21 cellular contexts compared by ENCODE assay signal in genomic region chr10:36886303-36886891, GRCh38.
"Had no signal": no experiment of that assay in that cellular context is flagged by ENCODE, and none has a peak within 500 bp of the region (broad histone marks: within the 10 kb centered on the region; RNA-seq: fewer than 3 reads in every experiment).

No MANE protein-coding gene starts in this region.

- H3K27me3 ChIP-seq: MG63, SJSA1 had no signal

- H3K4me3 ChIP-seq: MG63, SJSA1, SK-N-MC had no signal

- DNase-seq: IMR-90, Karpas-422, KG1, MG63, NCI-H1092, NCI-H1105 treated with DMSO at 0.1 percent for 48 hours, NCI-H1417 treated with DMSO at 0.1 percent for 48 hours, NCI-H146, NCI-H1694 treated with DMSO at 0.1 percent for 48 hours, NCI-H1930, NCI-H2081, NCI-H2107, NCI-H2227 treated with DMSO at 0.1 percent for 48 hours, NCI-H524, NCI-H69, NCI-H774, SIG-M5 had no signal

- H3K4me1 ChIP-seq: SJSA1 had no signal

- ATAC-seq: HepG2 had no signal

- H3K36me3 ChIP-seq: MG63, SJSA1 had no signal

- H3K9me3 ChIP-seq: MG63, SJSA1 had no signal

- H3K27ac ChIP-seq: RWPE1, SJSA1, SK-N-MC had no signal
